ENCODE assay signal across 16 cellular contexts in genomic region chr16:27520982-27521673, GRCh38. TPM values are rescaled to one million over a fixed set of nuclear protein-coding genes. Genes with fewer than 3 reads are reported as not detected.
DNase-seq lines count a peak whose midpoint lies in the region; ATAC-seq, FAIRE-seq and TF ChIP-seq lines count a peak whose summit lies in the region.
"Had no signal": no experiment of that assay in that cellular context is flagged by ENCODE, and none has a peak within 500 bp of the region (broad histone marks: within the 10 kb centered on the region; RNA-seq: fewer than 3 reads in every experiment).

No MANE protein-coding gene starts in this region.

- FAIRE-seq in D721Med (lab: Jason Lieb, UNC), result no peak
- FAIRE-seq: urothelium cell line had no signal

- H3K27me3 ChIP-seq in endodermal cell (ENCODE audit: control insufficient read depth, insufficient read depth, low read length, poor library complexity, severe bottlenecking) (no peaks in the 10 kb centered on the region), gastrocnemius medialis (no peaks in the 10 kb centered on the region)

- peaks cover 27% of the 10 kb centered on the region for H3K4me1 Mint-ChIP-seq in endodermal cell
- no peaks in the 10 kb centered on the region for H3K4me1 Mint-ChIP-seq in activated T-helper 1 cell treated with anti-CD3 and anti-CD28 coated beads, Interleukin-12 subunit alpha, Interleukin-12 subunit beta, Interleukin-2, Interleukin-4 antibody, amounts not matched to agents 30 ng/mL and 10 ng/mL and 1 ng/mL, durations not matched to agents 14 hours and 24 hours and 36 hours (ENCODE audit: low read depth)

- H3K36me3 Mint-ChIP-seq in endodermal cell (ENCODE audit: low read depth), result peaks cover 62% of the 10 kb centered on the region
- peaks cover 22% of the 10 kb centered on the region for H3K36me3 Mint-ChIP-seq in activated T-helper 1 cell treated with anti-CD3 and anti-CD28 coated beads, Interleukin-12 subunit alpha, Interleukin-12 subunit beta, Interleukin-2, Interleukin-4 antibody, amounts not matched to agents 30 ng/mL and 10 ng/mL and 1 ng/mL, durations not matched to agents 14 hours and 24 hours and 36 hours (ENCODE audit: low read depth)

- no peak overlapping the region for H3K4me3 Mint-ChIP-seq in endodermal cell
- H3K4me3 Mint-ChIP-seq in activated T-helper 1 cell treated with anti-CD3 and anti-CD28 coated beads, Interleukin-12 subunit alpha, Interleukin-12 subunit beta, Interleukin-2, Interleukin-4 antibody, amounts not matched to agents 30 ng/mL and 10 ng/mL and 1 ng/mL, durations not matched to agents 14 hours and 24 hours and 36 hours, result no peak overlapping the region
- H3K4me3 Mint-ChIP-seq: WTC11 had no signal

- in situ Hi-C loops in gastrocnemius medialis (cut with MboI; ENCODE audit: low sequenced_read_pairs in 4 of 4), result no loop called here

- intact Hi-C loops in gastrocnemius medialis (cut with DNase I; ENCODE audit: low total_unique reads), result loop anchor here (10.0 kb wide), 1 partner anchor 1014 kb away; the partner anchor contains the start of gene NUPR1
- intact Hi-C loops in activated T-helper 1 cell treated with anti-CD3 and anti-CD28 coated beads, Interleukin-12 subunit alpha, Interleukin-12 subunit beta, Interleukin-2, Interleukin-4 antibody, amounts not matched to agents 30 ng/mL and 10 ng/mL and 1 ng/mL, durations not matched to agents 14 hours and 24 hours and 36 hours (cut with micrococcal nuclease), result no loop called here

- H3K4me3 ChIP-seq in endodermal cell (ENCODE audit: low read length), result no peak overlapping the region
- peak overlapping the region in 1 of 4 donors; percentile 23 for H3K4me3 ChIP-seq in gastrocnemius medialis

- H3K9me3 ChIP-seq in endodermal cell (ENCODE audit: control insufficient read depth, low read length) (no peaks in the 10 kb centered on the region), gastrocnemius medialis (no peaks in the 10 kb centered on the region)

- H3K9me3 Mint-ChIP-seq in endodermal cell, result no peaks in the 10 kb centered on the region
- H3K9me3 Mint-ChIP-seq in activated T-helper 1 cell treated with anti-CD3 and anti-CD28 coated beads, Interleukin-12 subunit alpha, Interleukin-12 subunit beta, Interleukin-2, Interleukin-4 antibody, amounts not matched to agents 30 ng/mL and 10 ng/mL and 1 ng/mL, durations not matched to agents 14 hours and 24 hours and 36 hours, result no peaks in the 10 kb centered on the region

- WGBS in endodermal cell (ENCODE audit: insufficient coverage in 1 of 2, insufficient read length in 1 of 2), 2 experiments, result 90 to 94% methylated on average over 15 to 16 of the region's 16 CpGs

- H3K36me3 ChIP-seq in endodermal cell (ENCODE audit: control insufficient read depth, insufficient read depth, low read length), result peaks cover 85% of the 10 kb centered on the region
- H3K36me3 ChIP-seq in gastrocnemius medialis, result peaks cover 0 to 16% of the 10 kb centered on the region in 2 donors

- H3K27ac Mint-ChIP-seq in endodermal cell, result peak overlapping the region; percentile 14
- no peak overlapping the region for H3K27ac Mint-ChIP-seq in activated T-helper 1 cell treated with anti-CD3 and anti-CD28 coated beads, Interleukin-12 subunit alpha, Interleukin-12 subunit beta, Interleukin-2, Interleukin-4 antibody, amounts not matched to agents 30 ng/mL and 10 ng/mL and 1 ng/mL, durations not matched to agents 14 hours and 24 hours and 36 hours
- H3K27ac Mint-ChIP-seq: WTC11 had no signal

- H3K27ac ChIP-seq in endodermal cell (ENCODE audit: low read depth, low read length), result no peak overlapping the region
- peak overlapping the region; percentile 96 to 98 (median 98) for H3K27ac ChIP-seq in gastrocnemius medialis
- H3K27ac ChIP-seq: HL-60 had no signal

- TF ChIP-seq POLR2A in gastrocnemius medialis (IDR thresholded peaks at IDR 0.05), result peak; percentile 81 to 83

- no peak for TF ChIP-seq CTCF in endodermal cell (conservative IDR thresholded peaks at IDR 0.05)
- no peak for TF ChIP-seq CTCF in gastrocnemius medialis (IDR thresholded peaks at IDR 0.05 in 4 of 5, conservative IDR thresholded peaks at IDR 0.05 in 1 of 5)
- TF ChIP-seq CTCF in D721Med (IDR thresholded peaks at IDR 0.05; ENCODE audit: insufficient read depth, missing control alignments), result no peak

- H3K27me3 Mint-ChIP-seq in endodermal cell (ENCODE audit: insufficient read depth), result no peaks in the 10 kb centered on the region
- no peaks in the 10 kb centered on the region for H3K27me3 Mint-ChIP-seq in activated T-helper 1 cell treated with anti-CD3 and anti-CD28 coated beads, Interleukin-12 subunit alpha, Interleukin-12 subunit beta, Interleukin-2, Interleukin-4 antibody, amounts not matched to agents 30 ng/mL and 10 ng/mL and 1 ng/mL, durations not matched to agents 14 hours and 24 hours and 36 hours (ENCODE audit: insufficient read depth)

- H3K4me1 ChIP-seq in endodermal cell (ENCODE audit: control insufficient read depth, insufficient read depth, low read length) (no peaks in the 10 kb centered on the region), gastrocnemius medialis (peaks cover 71 to 79% of the 10 kb centered on the region in 2 donors)

- ATAC-seq in left lobe of liver (peak; percentile 68), gastrocnemius medialis (peak; percentile 72 to 80), HG03460 (IDR thresholded peaks at IDR 0.05; ENCODE audit: unreplicated experiment) (no peak)
- ATAC-seq: WTC11 had no signal

- DNase-seq in HT1080 (ENCODE audit: low read depth) (peak; percentile 51), endodermal cell (peak; percentile 53), left lobe of liver (ENCODE audit: low spot score) (no peak), gastrocnemius medialis (peak; percentile 90 to 95), D721Med (ENCODE audit: insufficient read length, low spot score) (no peak), DMS153 (lab: John Stamatoyannopoulos, UW) (no peak)
- no peak for DNase-seq in activated T-helper 1 cell treated with anti-CD3 and anti-CD28 coated beads, Interleukin-12 subunit alpha, Interleukin-12 subunit beta, Interleukin-2, Interleukin-4 antibody, amounts not matched to agents 30 ng/mL and 10 ng/mL and 1 ng/mL, durations not matched to agents 14 hours and 24 hours and 36 hours (ENCODE audit: low spot score)
- DNase-seq: activated T-cell treated with anti-CD3 and anti-CD28 coated beads, Interleukin-2, amount 50 U/mL, for 1 hour; kidney glomerular epithelial cell; NCI-H446 treated with DMSO at 0.1 percent for 48 hours; retina; SHP77 had no signal

- no peak overlapping the region for H3K9ac ChIP-seq in endodermal cell (ENCODE audit: extremely low read depth, low read length, poor library complexity, severe bottlenecking)

RNA-seq across cellular contexts. Expression of gene GTF3C1, which starts 28.6 kb away (rescaled TPM):
- 55.7 and 65.0 TPM in 2 replicates for total RNA-seq in HT1080 (2014; rRNA removed; shearing (Covaris generic))
- polyA plus RNA-seq in HT1080 (2015; cell fraction: cytosol; rRNA removed), result 30.3 and 34.5 TPM in 2 replicates
- polyA plus RNA-seq in HT1080 (2015; cell fraction: nucleus; rRNA removed), result 141 and 142 TPM in 2 replicates
- total RNA-seq in endodermal cell (100 to 1,000 TPM; 138 TPM), left lobe of liver (34.2 TPM), gastrocnemius medialis (100 to 1,000 TPM in 1 of 4 donors, 10 to 100 TPM in 3; 52.0 to 108 (median 67.8) TPM)
- polyA plus RNA-seq in endodermal cell (2013, experiment 1 of 2), result 73.5 TPM
- polyA plus RNA-seq in endodermal cell (2013, experiment 2 of 2), result 77.1 TPM
- 66.5 and 69.9 TPM in 2 replicates for total RNA-seq in activated T-helper 1 cell treated with anti-CD3 and anti-CD28 coated beads, Interleukin-12 subunit alpha, Interleukin-12 subunit beta, Interleukin-2, Interleukin-4 antibody, amounts not matched to agents 30 ng/mL and 10 ng/mL and 1 ng/mL, durations not matched to agents 14 hours and 24 hours and 36 hours

RNA-seq across cellular contexts. Expression of gene KATNIP, which starts 28.8 kb away (rescaled TPM):
- total RNA-seq in HT1080 (2014; rRNA removed; shearing (Covaris generic)), result 13.0 and 13.6 TPM in 2 replicates
- polyA plus RNA-seq in HT1080 (2015; cell fraction: cytosol; rRNA removed), result 5.7 and 6.0 TPM in 2 replicates
- 28.7 and 32.6 TPM in 2 replicates for polyA plus RNA-seq in HT1080 (2015; cell fraction: nucleus; rRNA removed)
- 10 to 100 TPM; 33.6 to 39.1 TPM for total RNA-seq in endodermal cell
- polyA plus RNA-seq in endodermal cell (2013, experiment 1 of 2), result 14.5 TPM
- 13.9 TPM for polyA plus RNA-seq in endodermal cell (2013, experiment 2 of 2)
- 7.1 TPM for total RNA-seq in left lobe of liver
- total RNA-seq in gastrocnemius medialis, result 10 to 100 TPM in 1 of 4 donors, 1 to 10 TPM in 3; 6.3 to 12.1 (median 7.7) TPM
- total RNA-seq in activated T-helper 1 cell treated with anti-CD3 and anti-CD28 coated beads, Interleukin-12 subunit alpha, Interleukin-12 subunit beta, Interleukin-2, Interleukin-4 antibody, amounts not matched to agents 30 ng/mL and 10 ng/mL and 1 ng/mL, durations not matched to agents 14 hours and 24 hours and 36 hours, result 12.4 and 17.6 TPM in 2 replicates

Comparison
In these comparisons a context has a peak if more than half of its experiments do, and no peak if none do; other contexts are left out.
1. DNase-seq: peak in HT1080 (single experiment), endodermal cell (single experiment) and gastrocnemius medialis (2 of 2); none in left lobe of liver (single experiment), D721Med (single experiment), DMS153 (single experiment) and activated T-helper 1 cell treated with anti-CD3 and anti-CD28 coated beads, Interleukin-12 subunit alpha, Interleukin-12 subunit beta, Interleukin-2, Interleukin-4 antibody, amounts not matched to agents 30 ng/mL and 10 ng/mL and 1 ng/mL, durations not matched to agents 14 hours and 24 hours and 36 hours (single experiment).